In genomic region chr1:173477286-173478098, GRCh38 we compare ENCODE assay signal across 1 cellular context.
TF ChIP-seq lines count a peak whose summit lies in the region.

PRDX6 (plus strand) TSS chr1:173477335; CDS start chr1:173477398, 63 bp downstream.

TF ChIP-seq in HepG2, 621 proteins besides CTCF, POLR2A, EP300 and RAD21 (continued from another document and continues in another):
- TF ChIP-seq, protein P1, sequence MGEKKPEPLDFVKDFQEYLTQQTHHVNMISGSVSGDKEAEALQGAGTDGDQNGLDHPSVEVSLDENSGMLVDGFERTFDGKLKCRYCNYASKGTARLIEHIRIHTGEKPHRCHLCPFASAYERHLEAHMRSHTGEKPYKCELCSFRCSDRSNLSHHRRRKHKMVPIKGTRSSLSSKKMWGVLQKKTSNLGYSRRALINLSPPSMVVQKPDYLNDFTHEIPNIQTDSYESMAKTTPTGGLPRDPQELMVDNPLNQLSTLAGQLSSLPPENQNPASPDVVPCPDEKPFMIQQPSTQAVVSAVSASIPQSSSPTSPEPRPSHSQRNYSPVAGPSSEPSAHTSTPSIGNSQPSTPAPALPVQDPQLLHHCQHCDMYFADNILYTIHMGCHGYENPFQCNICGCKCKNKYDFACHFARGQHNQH (CRISPR knock-in tag; IDR thresholded peaks at IDR 0.05) = no peak; the same call in 1 of the 2 replicates
- TF ChIP-seq MXI1 (IDR thresholded peaks at IDR 0.05; ENCODE audit: borderline replicate concordance, low read depth, low read length) (no peak), XRCC5 (optimal IDR thresholded peaks at IDR 0.05; ENCODE audit: low read length) (peak; percentile 46), YEATS2 (CRISPR knock-in tag; IDR thresholded peaks at IDR 0.05; ENCODE audit: borderline replicate concordance) (no peak; the same call in 1 of the 2 replicates), EED (CRISPR knock-in tag; IDR thresholded peaks at IDR 0.05) (0 out of 2 replicates have a peak, but pooled peaks have one; percentile 38), GZF1 (CRISPR knock-in tag; IDR thresholded peaks at IDR 0.05) (no peak), RXRB (CRISPR knock-in tag; IDR thresholded peaks at IDR 0.05; ENCODE audit: borderline replicate concordance) (0 out of 2 replicates have a peak, but pooled peaks have one; percentile 13), ZNF589 (CRISPR knock-in tag; conservative IDR thresholded peaks at IDR 0.05) (no peak), ZNF335 (CRISPR knock-in tag; IDR thresholded peaks at IDR 0.05) (0 out of 2 replicates have a peak, but pooled peaks have one; percentile 38), ZNF121 (CRISPR knock-in tag; IDR thresholded peaks at IDR 0.05) (no peak), ZNF350 (CRISPR knock-in tag; IDR thresholded peaks at IDR 0.05; ENCODE audit: borderline replicate concordance, low read depth) (no peak; the same call in 1 of the 2 replicates), ZFP36 (IDR thresholded peaks at IDR 0.05; ENCODE audit: borderline replicate concordance, low read depth, low read length, partially characterized antibody) (no peak), ZNF530 (CRISPR knock-in tag; IDR thresholded peaks at IDR 0.05; ENCODE audit: low read depth) (no peak), RFXANK (CRISPR knock-in tag; IDR thresholded peaks at IDR 0.05) (no peak), AGO1 (IDR thresholded peaks at IDR 0.05; ENCODE audit: low read depth, low read length, poor library complexity, severe bottlenecking) (peak; percentile 67), ZNF44 (CRISPR knock-in tag; IDR thresholded peaks at IDR 0.05) (peak; percentile 24; the same call in 1 of the 2 replicates), DNMT3B (CRISPR knock-in tag; conservative IDR thresholded peaks at IDR 0.05) (no peak), ZNF34 (CRISPR knock-in tag; IDR thresholded peaks at IDR 0.05; ENCODE audit: borderline replicate concordance) (0 out of 2 replicates have a peak, but pooled peaks have one; percentile 72), PRMT3 (CRISPR knock-in tag; IDR thresholded peaks at IDR 0.05; ENCODE audit: borderline replicate concordance, low read depth) (no peak), STAG1 (CRISPR knock-in tag; IDR thresholded peaks at IDR 0.05) (no peak), ZZZ3 (CRISPR knock-in tag; IDR thresholded peaks at IDR 0.05; ENCODE audit: borderline replicate concordance) (peak; percentile 72; the same call in 1 of the 2 replicates), HOXA3 (CRISPR knock-in tag; IDR thresholded peaks at IDR 0.05) (peak; percentile 25), EZH2 (conservative IDR thresholded peaks at IDR 0.05; ENCODE audit: low read depth, low read length) (no peak), TFE3 (CRISPR knock-in tag; IDR thresholded peaks at IDR 0.05) (no peak), ZNF543 (CRISPR knock-in tag; IDR thresholded peaks at IDR 0.05) (peak; percentile 19; the same call in 1 of the 2 replicates), ZNF549 (CRISPR knock-in tag; IDR thresholded peaks at IDR 0.05) (0 out of 2 replicates have a peak, but pooled peaks have one; percentile 18), ATRX (CRISPR knock-in tag; IDR thresholded peaks at IDR 0.05; ENCODE audit: borderline replicate concordance) (no peak), ELF3 (CRISPR knock-in tag; IDR thresholded peaks at IDR 0.05) (no peak), ATF7 (IDR thresholded peaks at IDR 0.05) (no peak), ATF7 (CRISPR knock-in tag; IDR thresholded peaks at IDR 0.05) (peak; percentile 33; the same call in 1 of the 2 replicates), ZNF160 (CRISPR knock-in tag; IDR thresholded peaks at IDR 0.05) (no peak; the same call in 1 of the 2 replicates), ZNF749 (CRISPR knock-in tag; IDR thresholded peaks at IDR 0.05; ENCODE audit: borderline replicate concordance) (no peak), ZNF501 (CRISPR knock-in tag; IDR thresholded peaks at IDR 0.05) (peak; percentile 89), HNRNPLL (IDR thresholded peaks at IDR 0.05; ENCODE audit: low read depth, low read length, poor library complexity, severe bottlenecking) (peak; percentile 70), ETV5 (CRISPR knock-in tag; IDR thresholded peaks at IDR 0.05; ENCODE audit: borderline replicate concordance) (peak; percentile 26; the same call in 1 of the 2 replicates), POGZ (CRISPR knock-in tag; IDR thresholded peaks at IDR 0.05) (peak; percentile 35; the same call in 1 of the 2 replicates), ZNF772 (CRISPR knock-in tag; IDR thresholded peaks at IDR 0.05) (no peak; the same call in none of the 2 replicates), ZNF414 (CRISPR knock-in tag; IDR thresholded peaks at IDR 0.05) (peak; percentile 84; the same call in 1 of the 2 replicates), TBP (CRISPR knock-in tag; IDR thresholded peaks at IDR 0.05) (no peak), ZNF746 (CRISPR knock-in tag; IDR thresholded peaks at IDR 0.05) (peak; percentile 40; the same call in 1 of the 2 replicates), FOXJ3 (CRISPR knock-in tag; IDR thresholded peaks at IDR 0.05; ENCODE audit: borderline replicate concordance) (no peak), ZNF275 (CRISPR knock-in tag; IDR thresholded peaks at IDR 0.05; ENCODE audit: borderline replicate concordance) (no peak), SKI (IDR thresholded peaks at IDR 0.05; ENCODE audit: partially characterized antibody) (no peak), THAP11 (CRISPR knock-in tag; IDR thresholded peaks at IDR 0.05) (peak; percentile 56), KAT8 (CRISPR knock-in tag; IDR thresholded peaks at IDR 0.05) (no peak), ZNF446 (CRISPR knock-in tag; IDR thresholded peaks at IDR 0.05) (no peak; the same call in 1 of the 2 replicates), ZNF644 (CRISPR knock-in tag; IDR thresholded peaks at IDR 0.05; ENCODE audit: low read depth) (no peak), MEIS2 (CRISPR knock-in tag; IDR thresholded peaks at IDR 0.05) (peak; percentile 63; the same call in 1 of the 2 replicates), ARHGAP35 (CRISPR knock-in tag; IDR thresholded peaks at IDR 0.05; ENCODE audit: borderline replicate concordance) (peak; percentile 69; the same call in 1 of the 2 replicates), USF2 (IDR thresholded peaks at IDR 0.05; ENCODE audit: low read depth, low read length) (no peak), USF2 (CRISPR knock-in tag; IDR thresholded peaks at IDR 0.05; ENCODE audit: borderline replicate concordance) (no peak), ZNF761 (CRISPR knock-in tag; conservative IDR thresholded peaks at IDR 0.05) (peak; percentile 39)
- TF ChIP-seq, protein P2, sequence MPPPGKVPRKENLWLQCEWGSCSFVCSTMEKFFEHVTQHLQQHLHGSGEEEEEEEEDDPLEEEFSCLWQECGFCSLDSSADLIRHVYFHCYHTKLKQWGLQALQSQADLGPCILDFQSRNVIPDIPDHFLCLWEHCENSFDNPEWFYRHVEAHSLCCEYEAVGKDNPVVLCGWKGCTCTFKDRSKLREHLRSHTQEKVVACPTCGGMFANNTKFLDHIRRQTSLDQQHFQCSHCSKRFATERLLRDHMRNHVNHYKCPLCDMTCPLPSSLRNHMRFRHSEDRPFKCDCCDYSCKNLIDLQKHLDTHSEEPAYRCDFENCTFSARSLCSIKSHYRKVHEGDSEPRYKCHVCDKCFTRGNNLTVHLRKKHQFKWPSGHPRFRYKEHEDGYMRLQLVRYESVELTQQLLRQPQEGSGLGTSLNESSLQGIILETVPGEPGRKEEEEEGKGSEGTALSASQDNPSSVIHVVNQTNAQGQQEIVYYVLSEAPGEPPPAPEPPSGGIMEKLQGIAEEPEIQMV (CRISPR knock-in tag; IDR thresholded peaks at IDR 0.05; ENCODE audit: low read depth) = peak; percentile 74
- TF ChIP-seq, protein P3, sequence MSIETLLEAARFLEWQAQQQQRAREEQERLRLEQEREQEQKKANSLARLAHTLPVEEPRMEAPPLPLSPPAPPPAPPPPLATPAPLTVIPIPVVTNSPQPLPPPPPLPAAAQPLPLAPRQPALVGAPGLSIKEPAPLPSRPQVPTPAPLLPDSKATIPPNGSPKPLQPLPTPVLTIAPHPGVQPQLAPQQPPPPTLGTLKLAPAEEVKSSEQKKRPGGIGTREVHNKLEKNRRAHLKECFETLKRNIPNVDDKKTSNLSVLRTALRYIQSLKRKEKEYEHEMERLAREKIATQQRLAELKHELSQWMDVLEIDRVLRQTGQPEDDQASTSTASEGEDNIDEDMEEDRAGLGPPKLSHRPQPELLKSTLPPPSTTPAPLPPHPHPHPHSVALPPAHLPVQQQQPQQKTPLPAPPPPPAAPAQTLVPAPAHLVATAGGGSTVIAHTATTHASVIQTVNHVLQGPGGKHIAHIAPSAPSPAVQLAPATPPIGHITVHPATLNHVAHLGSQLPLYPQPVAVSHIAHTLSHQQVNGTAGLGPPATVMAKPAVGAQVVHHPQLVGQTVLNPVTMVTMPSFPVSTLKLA (IDR thresholded peaks at IDR 0.05) = no peak
- TF ChIP-seq, protein P4, sequence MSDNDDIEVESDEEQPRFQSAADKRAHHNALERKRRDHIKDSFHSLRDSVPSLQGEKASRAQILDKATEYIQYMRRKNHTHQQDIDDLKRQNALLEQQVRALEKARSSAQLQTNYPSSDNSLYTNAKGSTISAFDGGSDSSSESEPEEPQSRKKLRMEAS (IDR thresholded peaks at IDR 0.05) = peak; percentile 70
- TF ChIP-seq, protein P5, sequence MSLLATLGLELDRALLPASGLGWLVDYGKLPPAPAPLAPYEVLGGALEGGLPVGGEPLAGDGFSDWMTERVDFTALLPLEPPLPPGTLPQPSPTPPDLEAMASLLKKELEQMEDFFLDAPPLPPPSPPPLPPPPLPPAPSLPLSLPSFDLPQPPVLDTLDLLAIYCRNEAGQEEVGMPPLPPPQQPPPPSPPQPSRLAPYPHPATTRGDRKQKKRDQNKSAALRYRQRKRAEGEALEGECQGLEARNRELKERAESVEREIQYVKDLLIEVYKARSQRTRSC (CRISPR knock-in tag; IDR thresholded peaks at IDR 0.05; ENCODE audit: low read depth) = peak; percentile 77; the same call in 1 of the 2 replicates
- TF ChIP-seq, protein P6, sequence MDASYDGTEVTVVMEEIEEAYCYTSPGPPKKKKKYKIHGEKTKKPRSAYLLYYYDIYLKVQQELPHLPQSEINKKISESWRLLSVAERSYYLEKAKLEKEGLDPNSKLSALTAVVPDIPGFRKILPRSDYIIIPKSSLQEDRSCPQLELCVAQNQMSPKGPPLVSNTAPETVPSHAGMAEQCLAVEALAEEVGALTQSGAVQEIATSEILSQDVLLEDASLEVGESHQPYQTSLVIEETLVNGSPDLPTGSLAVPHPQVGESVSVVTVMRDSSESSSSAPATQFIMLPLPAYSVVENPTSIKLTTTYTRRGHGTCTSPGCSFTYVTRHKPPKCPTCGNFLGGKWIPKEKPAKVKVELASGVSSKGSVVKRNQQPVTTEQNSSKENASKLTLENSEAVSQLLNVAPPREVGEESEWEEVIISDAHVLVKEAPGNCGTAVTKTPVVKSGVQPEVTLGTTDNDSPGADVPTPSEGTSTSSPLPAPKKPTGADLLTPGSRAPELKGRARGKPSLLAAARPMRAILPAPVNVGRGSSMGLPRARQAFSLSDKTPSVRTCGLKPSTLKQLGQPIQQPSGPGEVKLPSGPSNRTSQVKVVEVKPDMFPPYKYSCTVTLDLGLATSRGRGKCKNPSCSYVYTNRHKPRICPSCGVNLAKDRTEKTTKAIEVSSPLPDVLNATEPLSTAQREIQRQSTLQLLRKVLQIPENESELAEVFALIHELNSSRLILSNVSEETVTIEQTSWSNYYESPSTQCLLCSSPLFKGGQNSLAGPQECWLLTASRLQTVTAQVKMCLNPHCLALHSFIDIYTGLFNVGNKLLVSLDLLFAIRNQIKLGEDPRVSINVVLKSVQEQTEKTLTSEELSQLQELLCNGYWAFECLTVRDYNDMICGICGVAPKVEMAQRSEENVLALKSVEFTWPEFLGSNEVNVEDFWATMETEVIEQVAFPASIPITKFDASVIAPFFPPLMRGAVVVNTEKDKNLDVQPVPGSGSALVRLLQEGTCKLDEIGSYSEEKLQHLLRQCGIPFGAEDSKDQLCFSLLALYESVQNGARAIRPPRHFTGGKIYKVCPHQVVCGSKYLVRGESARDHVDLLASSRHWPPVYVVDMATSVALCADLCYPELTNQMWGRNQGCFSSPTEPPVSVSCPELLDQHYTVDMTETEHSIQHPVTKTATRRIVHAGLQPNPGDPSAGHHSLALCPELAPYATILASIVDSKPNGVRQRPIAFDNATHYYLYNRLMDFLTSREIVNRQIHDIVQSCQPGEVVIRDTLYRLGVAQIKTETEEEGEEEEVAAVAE (CRISPR knock-in tag; IDR thresholded peaks at IDR 0.05; ENCODE audit: borderline replicate concordance) = no peak
